Comparison of ENCODE assay signal across 1 cellular context in the genomic region with DNA sequence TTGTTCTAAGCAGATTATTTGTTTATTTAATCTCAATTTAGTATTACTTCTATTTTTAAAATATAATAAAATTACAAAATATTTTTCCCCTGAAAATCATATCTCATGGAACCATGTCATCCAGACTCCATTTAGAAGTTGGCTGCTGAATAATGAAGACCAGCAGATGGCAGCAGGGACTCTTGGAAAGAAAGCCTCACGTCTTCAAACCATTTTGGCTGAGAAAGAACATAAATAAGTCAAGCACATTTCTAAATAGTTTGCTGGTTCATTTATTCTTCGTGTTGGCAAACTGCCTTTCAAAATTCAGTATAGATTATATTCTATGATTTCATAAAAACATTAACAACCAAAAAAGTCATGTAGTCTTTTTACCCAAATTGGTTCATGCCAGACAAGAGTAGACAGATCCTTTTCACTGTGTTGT.
TF ChIP-seq lines count a peak whose summit lies in the region.

No MANE protein-coding gene starts in this region.

TF ChIP-seq in GM23338, 12 proteins besides CTCF, POLR2A, EP300 and RAD21 (continued from another document):
- TF ChIP-seq, protein P1, sequence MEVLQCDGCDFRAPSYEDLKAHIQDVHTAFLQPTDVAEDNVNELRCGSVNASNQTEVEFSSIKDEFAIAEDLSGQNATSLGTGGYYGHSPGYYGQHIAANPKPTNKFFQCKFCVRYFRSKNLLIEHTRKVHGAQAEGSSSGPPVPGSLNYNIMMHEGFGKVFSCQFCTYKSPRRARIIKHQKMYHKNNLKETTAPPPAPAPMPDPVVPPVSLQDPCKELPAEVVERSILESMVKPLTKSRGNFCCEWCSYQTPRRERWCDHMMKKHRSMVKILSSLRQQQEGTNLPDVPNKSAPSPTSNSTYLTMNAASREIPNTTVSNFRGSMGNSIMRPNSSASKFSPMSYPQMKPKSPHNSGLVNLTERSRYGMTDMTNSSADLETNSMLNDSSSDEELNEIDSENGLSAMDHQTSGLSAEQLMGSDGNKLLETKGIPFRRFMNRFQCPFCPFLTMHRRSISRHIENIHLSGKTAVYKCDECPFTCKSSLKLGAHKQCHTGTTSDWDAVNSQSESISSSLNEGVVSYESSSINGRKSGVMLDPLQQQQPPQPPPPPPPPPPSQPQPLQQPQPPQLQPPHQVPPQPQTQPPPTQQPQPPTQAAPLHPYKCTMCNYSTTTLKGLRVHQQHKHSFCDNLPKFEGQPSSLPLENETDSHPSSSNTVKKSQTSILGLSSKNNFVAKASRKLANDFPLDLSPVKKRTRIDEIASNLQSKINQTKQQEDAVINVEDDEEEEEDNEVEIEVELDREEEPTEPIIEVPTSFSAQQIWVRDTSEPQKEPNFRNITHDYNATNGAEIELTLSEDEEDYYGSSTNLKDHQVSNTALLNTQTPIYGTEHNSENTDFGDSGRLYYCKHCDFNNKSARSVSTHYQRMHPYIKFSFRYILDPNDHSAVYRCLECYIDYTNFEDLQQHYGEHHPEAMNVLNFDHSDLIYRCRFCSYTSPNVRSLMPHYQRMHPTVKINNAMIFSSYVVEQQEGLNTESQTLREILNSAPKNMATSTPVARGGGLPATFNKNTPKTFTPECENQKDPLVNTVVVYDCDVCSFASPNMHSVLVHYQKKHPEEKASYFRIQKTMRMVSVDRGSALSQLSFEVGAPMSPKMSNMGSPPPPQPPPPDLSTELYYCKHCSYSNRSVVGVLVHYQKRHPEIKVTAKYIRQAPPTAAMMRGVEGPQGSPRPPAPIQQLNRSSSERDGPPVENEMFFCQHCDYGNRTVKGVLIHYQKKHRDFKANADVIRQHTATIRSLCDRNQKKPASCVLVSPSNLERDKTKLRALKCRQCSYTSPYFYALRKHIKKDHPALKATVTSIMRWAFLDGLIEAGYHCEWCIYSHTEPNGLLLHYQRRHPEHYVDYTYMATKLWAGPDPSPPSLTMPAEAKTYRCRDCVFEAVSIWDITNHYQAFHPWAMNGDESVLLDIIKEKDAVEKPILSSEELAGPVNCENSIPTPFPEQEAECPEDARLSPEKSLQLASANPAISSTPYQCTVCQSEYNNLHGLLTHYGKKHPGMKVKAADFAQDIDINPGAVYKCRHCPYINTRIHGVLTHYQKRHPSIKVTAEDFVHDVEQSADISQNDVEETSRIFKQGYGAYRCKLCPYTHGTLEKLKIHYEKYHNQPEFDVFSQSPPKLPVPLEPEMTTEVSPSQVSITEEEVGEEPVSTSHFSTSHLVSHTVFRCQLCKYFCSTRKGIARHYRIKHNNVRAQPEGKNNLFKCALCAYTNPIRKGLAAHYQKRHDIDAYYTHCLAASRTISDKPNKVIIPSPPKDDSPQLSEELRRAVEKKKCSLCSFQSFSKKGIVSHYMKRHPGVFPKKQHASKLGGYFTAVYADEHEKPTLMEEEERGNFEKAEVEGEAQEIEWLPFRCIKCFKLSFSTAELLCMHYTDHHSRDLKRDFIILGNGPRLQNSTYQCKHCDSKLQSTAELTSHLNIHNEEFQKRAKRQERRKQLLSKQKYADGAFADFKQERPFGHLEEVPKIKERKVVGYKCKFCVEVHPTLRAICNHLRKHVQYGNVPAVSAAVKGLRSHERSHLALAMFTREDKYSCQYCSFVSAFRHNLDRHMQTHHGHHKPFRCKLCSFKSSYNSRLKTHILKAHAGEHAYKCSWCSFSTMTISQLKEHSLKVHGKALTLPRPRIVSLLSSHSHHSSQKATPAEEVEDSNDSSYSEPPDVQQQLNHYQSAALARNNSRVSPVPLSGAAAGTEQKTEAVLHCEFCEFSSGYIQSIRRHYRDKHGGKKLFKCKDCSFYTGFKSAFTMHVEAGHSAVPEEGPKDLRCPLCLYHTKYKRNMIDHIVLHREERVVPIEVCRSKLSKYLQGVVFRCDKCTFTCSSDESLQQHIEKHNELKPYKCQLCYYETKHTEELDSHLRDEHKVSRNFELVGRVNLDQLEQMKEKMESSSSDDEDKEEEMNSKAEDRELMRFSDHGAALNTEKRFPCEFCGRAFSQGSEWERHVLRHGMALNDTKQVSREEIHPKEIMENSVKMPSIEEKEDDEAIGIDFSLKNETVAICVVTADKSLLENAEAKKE (CRISPR knock-in tag; IDR thresholded peaks at IDR 0.05): no peak
- TF ChIP-seq ZNF114 (CRISPR knock-in tag; IDR thresholded peaks at IDR 0.05): no peak
- TF ChIP-seq JUNB (IDR thresholded peaks at IDR 0.05; ENCODE audit: unreplicated experiment): no peak
- no peak for TF ChIP-seq ETS1 (IDR thresholded peaks at IDR 0.05)
- TF ChIP-seq ZNF331 (CRISPR knock-in tag; IDR thresholded peaks at IDR 0.05; ENCODE audit: low read depth): no peak
- no peak for TF ChIP-seq POLR2AphosphoS5 (IDR thresholded peaks at IDR 0.05; ENCODE audit: low read depth)
- TF ChIP-seq EZH2phosphoT487 (IDR thresholded peaks at IDR 0.05; ENCODE audit: unreplicated experiment): no peak
TF ChIP-seq in GM23338: peak in this region for 0.
